8 cellular contexts compared by ENCODE assay signal in the genomic region with DNA sequence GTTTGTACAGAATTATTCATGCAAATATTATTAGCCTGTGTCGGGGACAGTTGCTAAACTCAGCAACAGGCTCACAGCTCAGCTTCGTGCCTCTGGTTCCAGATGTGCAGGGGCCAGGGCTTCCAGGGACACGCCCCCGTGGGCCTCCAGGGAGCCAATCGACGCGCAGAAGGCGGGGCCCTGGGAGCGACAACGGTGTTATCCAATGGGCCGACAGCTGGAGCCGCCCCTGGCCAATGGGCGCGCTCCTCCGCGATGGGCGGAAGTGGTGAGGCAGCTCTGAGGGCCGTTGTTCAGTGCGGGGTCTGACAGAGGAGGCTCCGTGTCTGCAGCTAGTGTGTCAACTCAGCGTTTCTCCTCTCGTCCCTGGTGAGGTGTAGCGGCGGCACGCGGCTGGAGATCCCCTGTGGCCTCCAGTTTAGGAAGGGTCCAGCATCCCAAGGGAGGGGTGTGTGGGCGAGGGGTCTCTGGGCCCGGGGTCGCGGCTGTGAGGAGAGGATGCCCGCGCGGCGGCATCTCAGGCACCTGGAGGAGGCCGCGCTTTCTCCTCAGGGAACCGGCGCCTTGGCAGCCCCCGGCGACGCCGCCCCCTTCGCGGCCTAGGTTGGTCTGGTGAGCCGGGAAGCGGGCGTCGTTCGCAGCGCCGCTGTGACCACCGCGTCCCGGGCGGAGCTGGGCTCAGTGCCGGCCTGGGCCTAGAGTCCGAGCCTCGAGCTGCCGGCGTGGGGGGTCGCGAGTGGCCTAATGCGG. TPM values are rescaled to one million over a fixed set of nuclear protein-coding genes. Genes with fewer than 3 reads are reported as not detected.
DNase-seq lines count a peak whose midpoint lies in the region; TF ChIP-seq lines count a peak whose summit lies in the region.

A gene with protein sequence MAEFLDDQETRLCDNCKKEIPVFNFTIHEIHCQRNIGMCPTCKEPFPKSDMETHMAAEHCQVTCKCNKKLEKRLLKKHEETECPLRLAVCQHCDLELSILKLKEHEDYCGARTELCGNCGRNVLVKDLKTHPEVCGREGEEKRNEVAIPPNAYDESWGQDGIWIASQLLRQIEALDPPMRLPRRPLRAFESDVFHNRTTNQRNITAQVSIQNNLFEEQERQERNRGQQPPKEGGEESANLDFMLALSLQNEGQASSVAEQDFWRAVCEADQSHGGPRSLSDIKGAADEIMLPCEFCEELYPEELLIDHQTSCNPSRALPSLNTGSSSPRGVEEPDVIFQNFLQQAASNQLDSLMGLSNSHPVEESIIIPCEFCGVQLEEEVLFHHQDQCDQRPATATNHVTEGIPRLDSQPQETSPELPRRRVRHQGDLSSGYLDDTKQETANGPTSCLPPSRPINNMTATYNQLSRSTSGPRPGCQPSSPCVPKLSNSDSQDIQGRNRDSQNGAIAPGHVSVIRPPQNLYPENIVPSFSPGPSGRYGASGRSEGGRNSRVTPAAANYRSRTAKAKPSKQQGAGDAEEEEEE (plus strand): TSS at position 311 of the 750 bp plus-strand sequence. CDS start 4,963 bp downstream, outside the sequence.

- H4K20me1 ChIP-seq in H9 (ENCODE audit: control insufficient read depth, insufficient read depth, insufficient read length): no peaks in the 10 kb centered on the region

- H2BK12ac ChIP-seq in H9 (ENCODE audit: insufficient read length, low read depth, low read length): no peak within 1 kb of the TSS

- H3K4ac ChIP-seq in H9 (ENCODE audit: low read depth, low read length): no peak within 1 kb of the TSS

- DNase-seq in ELR (ENCODE audit: low read depth): peak; percentile 98
- DNase-seq in H9: peak; percentile 99
- peak; percentile 98 for DNase-seq in MG63
- DNase-seq in SHP77 treated with DMSO at 0.1 percent for 48 hours (lab: John Stamatoyannopoulos, UW): peak; percentile 95
- peak; percentile 99 for DNase-seq in activated effector memory CD4-positive, alpha-beta T cell treated with anti-CD3 and anti-CD28 coated beads, Interleukin-2, amount 50 U/mL, for 16 hours
- peak; percentile 95 for DNase-seq in fibroblast of the aortic adventitia (ENCODE audit: low read depth)

- peak within 1 kb of the TSS; percentile 88 for H3K4me2 ChIP-seq in H9 (ENCODE audit: insufficient read depth, insufficient read length, low read length)

- peaks cover 25 to 27% of the 10 kb centered on the region in 2 experiments for H3K4me1 Mint-ChIP-seq in H9
- peaks cover 38% of the 10 kb centered on the region for H3K4me1 Mint-ChIP-seq in nephron
- peaks cover 45% of the 10 kb centered on the region for H3K4me1 Mint-ChIP-seq in stimulated activated naive CD8-positive, alpha-beta T cell treated with anti-CD3 and anti-CD28 coated beads, Interleukin-15, Interleukin-2, amounts not matched to agents 100 ng/mL and 50 ng/mL, for 24 hours (ENCODE audit: low read depth)

- peak within 1 kb of the TSS; percentile 68 for H3K9ac ChIP-seq in H9 (ENCODE audit: extremely low read depth, insufficient read length, low read length)

- H3K9me3 Mint-ChIP-seq in H9 (no peaks in the 10 kb centered on the region), nephron (no peaks in the 10 kb centered on the region)
- no peaks in the 10 kb centered on the region for H3K9me3 Mint-ChIP-seq in stimulated activated naive CD8-positive, alpha-beta T cell treated with anti-CD3 and anti-CD28 coated beads, Interleukin-15, Interleukin-2, amounts not matched to agents 100 ng/mL and 50 ng/mL, for 24 hours

- no peak within 1 kb of the TSS for H4K91ac ChIP-seq in H9 (ENCODE audit: insufficient read length, low read depth, low read length)

- H3K4me1 ChIP-seq in H9 (ENCODE audit: insufficient read depth, low read length): no peaks in the 10 kb centered on the region

- H3K27ac Mint-ChIP-seq in H9 (peak within 1 kb of the TSS in 1 of 3 experiments; percentile 91; a peak in 1 of 7 replicates), nephron (peak within 1 kb of the TSS; percentile 77 to 92 (median 86))
- H3K27ac Mint-ChIP-seq in stimulated activated naive CD8-positive, alpha-beta T cell treated with anti-CD3 and anti-CD28 coated beads, Interleukin-15, Interleukin-2, amounts not matched to agents 100 ng/mL and 50 ng/mL, for 24 hours: peak within 1 kb of the TSS; percentile 93

- no peak for TF ChIP-seq CTCF in H9 (conservative IDR thresholded peaks at IDR 0.05)
- TF ChIP-seq CTCF in fibroblast of the aortic adventitia (IDR thresholded peaks at IDR 0.05; ENCODE audit: insufficient read depth, low read length): no peak
- no peak for TF ChIP-seq CTCF in nephron (IDR thresholded peaks at IDR 0.05; ENCODE audit: unreplicated experiment in 3 of 3)

- no peak within 1 kb of the TSS for H2BK20ac ChIP-seq in H9 (ENCODE audit: low read depth, low read length, poor library complexity, severe bottlenecking)

- H3K18ac ChIP-seq in H9 (ENCODE audit: insufficient read length, low read depth, low read length): no peak within 1 kb of the TSS

- H3K4me3 Mint-ChIP-seq in H9 (peak within 1 kb of the TSS; percentile 83 to 89), nephron (peak within 1 kb of the TSS; percentile 83 to 90 (median 83))
- peak within 1 kb of the TSS; percentile 83 for H3K4me3 Mint-ChIP-seq in stimulated activated naive CD8-positive, alpha-beta T cell treated with anti-CD3 and anti-CD28 coated beads, Interleukin-15, Interleukin-2, amounts not matched to agents 100 ng/mL and 50 ng/mL, for 24 hours

- H2AK5ac ChIP-seq in H9 (ENCODE audit: insufficient read length, low read length): no peak within 1 kb of the TSS

- no peak within 1 kb of the TSS for H3T11ph ChIP-seq in H9 (ENCODE audit: low read length)

- no peak within 1 kb of the TSS for H2BK15ac ChIP-seq in H9 (ENCODE audit: low read depth, low read length)

- peaks cover 5% of the 10 kb centered on the region for H3K36me3 ChIP-seq in MG63

- no peaks in the 10 kb centered on the region; the same call in 1 of the 2 replicates for H3K79me2 ChIP-seq in H9 (ENCODE audit: insufficient read depth, low read length)

- H3K27ac ChIP-seq in H9 (ENCODE audit: insufficient read length, low read depth, low read length): no peak within 1 kb of the TSS

- H3K56ac ChIP-seq in H9 (ENCODE audit: insufficient read length, low read depth, low read length): no peak within 1 kb of the TSS

- H3K14ac ChIP-seq in H9 (ENCODE audit: insufficient read depth, low read length): no peak within 1 kb of the TSS; the same call in 1 of the 2 replicates

- H3K4me3 ChIP-seq in MG63 (peak within 1 kb of the TSS; percentile 88), fibroblast of the aortic adventitia (ENCODE audit: low read depth, low read length) (peak within 1 kb of the TSS; percentile 98)

- no peak within 1 kb of the TSS for H4K8ac ChIP-seq in H9 (replicated peaks; ENCODE audit: insufficient read length, low read depth, low read length)

- no peaks in the 10 kb centered on the region for H3K27me3 Mint-ChIP-seq in H9 (ENCODE audit: low read depth)
- H3K27me3 Mint-ChIP-seq in nephron (ENCODE audit: low read depth): no peaks in the 10 kb centered on the region
- H3K27me3 Mint-ChIP-seq in stimulated activated naive CD8-positive, alpha-beta T cell treated with anti-CD3 and anti-CD28 coated beads, Interleukin-15, Interleukin-2, amounts not matched to agents 100 ng/mL and 50 ng/mL, for 24 hours: no peaks in the 10 kb centered on the region

- H2AFZ ChIP-seq in H9 (ENCODE audit: low read length): no peak within 1 kb of the TSS

- WGBS in H9 (ENCODE audit: extremely low coverage, insufficient read length, low lambda C conversion rate): no CpG with 5 or more reads among the region's 63 CpGs

- no peaks in the 10 kb centered on the region for H3K79me1 ChIP-seq in H9 (ENCODE audit: insufficient read depth, low read depth, low read length, poor library complexity, severe bottlenecking)

- no peak within 1 kb of the TSS for H2BK5ac ChIP-seq in H9 (ENCODE audit: insufficient read length, low read length)

- no peak within 1 kb of the TSS for H4K5ac ChIP-seq in H9 (ENCODE audit: insufficient read length, low read depth, low read length)

- no peak within 1 kb of the TSS for H2BK120ac ChIP-seq in H9 (ENCODE audit: low read depth, low read length, poor library complexity, severe bottlenecking)

- H3K27me3 ChIP-seq in H9 (ENCODE audit: insufficient read depth, low read length): no peaks in the 10 kb centered on the region
- H3K27me3 ChIP-seq in MG63: no peaks in the 10 kb centered on the region

- H3K23ac ChIP-seq in H9 (ENCODE audit: insufficient read length, low read depth, low read length): no peak within 1 kb of the TSS

- H3K9me3 ChIP-seq in H9 (ENCODE audit: control insufficient read depth, low read depth, low read length) (no peaks in the 10 kb centered on the region), MG63 (no peaks in the 10 kb centered on the region)

- H3K23me2 ChIP-seq in H9 (ENCODE audit: insufficient read length, low read depth, low read length, poor library complexity, severe bottlenecking): peaks cover 8% of the 10 kb centered on the region

- H3K36me3 Mint-ChIP-seq in H9 (ENCODE audit: insufficient read depth in 1 of 3, low read depth in 3 of 3): no peaks in the 10 kb centered on the region; a peak in 1 of 7 replicates
- H3K36me3 Mint-ChIP-seq in nephron (ENCODE audit: low read depth): no peaks in the 10 kb centered on the region
- peaks cover 5% of the 10 kb centered on the region for H3K36me3 Mint-ChIP-seq in stimulated activated naive CD8-positive, alpha-beta T cell treated with anti-CD3 and anti-CD28 coated beads, Interleukin-15, Interleukin-2, amounts not matched to agents 100 ng/mL and 50 ng/mL, for 24 hours (ENCODE audit: low read depth)

RNA-seq across cellular contexts. Expression of the gene that starts here (rescaled TPM):
- total RNA-seq in H9 (2021): 32.0 and 32.9 TPM in 2 replicates
- 60.0 and 63.9 TPM in 2 replicates for total RNA-seq in MG63 (2014; rRNA removed; shearing (Covaris generic); ENCODE audit: low replicate concordance)
- total RNA-seq in fibroblast of the aortic adventitia (ENCODE audit: low replicate concordance): 36.5 and 158 TPM in 2 replicates
